ENCODE assay signal across 18 cellular contexts in the genomic region with DNA sequence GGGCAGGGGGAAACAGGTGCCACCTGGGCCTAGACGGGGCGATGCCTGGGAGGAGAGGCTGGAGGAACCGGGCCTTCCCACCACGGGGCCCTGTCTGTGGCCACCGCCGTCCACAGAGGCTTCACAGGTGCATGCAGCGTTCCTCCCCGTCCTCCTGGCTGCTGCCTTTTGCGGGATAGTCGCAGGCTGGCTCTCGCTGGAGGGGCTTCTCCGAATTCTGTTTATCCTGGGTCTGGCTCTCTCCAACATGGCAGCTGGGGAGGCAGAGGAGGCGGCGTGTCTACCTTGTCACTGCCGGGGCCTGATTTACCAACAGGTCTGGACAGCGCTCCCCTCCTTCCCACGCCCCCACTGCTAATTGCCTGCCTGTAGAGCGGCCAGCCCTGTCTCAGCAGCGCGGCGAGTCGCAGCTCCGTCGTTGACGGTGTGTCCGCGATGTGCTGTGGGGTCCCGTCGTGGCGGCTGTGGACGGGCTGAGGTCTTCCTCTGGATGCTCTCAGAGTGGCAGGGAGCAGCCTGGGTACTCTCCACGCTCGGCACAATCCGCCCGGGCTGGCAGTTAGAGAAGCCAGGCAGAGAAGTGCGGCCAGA.
"Had no signal": no experiment of that assay in that cellular context is flagged by ENCODE, and none has a peak within 500 bp of the region (broad histone marks: within the 10 kb centered on the region; RNA-seq: fewer than 3 reads in every experiment).

No MANE protein-coding gene starts in this region.

- H3K9me3 Mint-ChIP-seq: activated naive CD4-positive, alpha-beta T cell treated with anti-CD3 and anti-CD28 coated beads, Interleukin-2, amount 50 U/mL, for 72 hours; activated T-cell treated with anti-CD3 and anti-CD28 coated beads, Interleukin-2, amount 50 U/mL, for 24 hours; stimulated activated naive B cell treated with anti-CD40 and anti-IgM and Interleukin-4, amounts not matched to agents 10 μg/mL and 1 μg/mL and 100 μg/mL, for 72 hours; T-helper 2 cell treated with Interferon-gamma antibody and Interleukin-4, amounts not matched to agents 5 μg/mL and 100 μg/mL, for 36 hours had no signal

- DNase-seq: activated CD4-positive, alpha-beta T cell treated with anti-CD3 and anti-CD28 coated beads, Interleukin-2, amount 50 U/mL, for 4 hours; activated CD4-positive, CD25-positive, alpha-beta regulatory T cell treated with anti-CD3 and anti-CD28 coated beads, Interleukin-2, amount 50 U/mL, for 72 hours; activated CD8-positive, alpha-beta memory T cell treated with anti-CD3 and anti-CD28 coated beads, Interleukin-2, amount 10 ng/mL, durations not matched to agents 7 days and 5 days; activated effector memory CD4-positive, alpha-beta T cell treated with anti-CD3 and anti-CD28 coated beads, Interleukin-2, amount 50 U/mL, for 16 hours; activated T-cell treated with anti-CD3 and anti-CD28 coated beads, Interleukin-2, amount 50 U/mL, for 24 hours; amniotic stem cell; body of pancreas; dermis blood vessel endothelial cell; hippocampal formation; left cardiac atrium; right cardiac atrium; stimulated activated naive B cell treated with anti-CD40 and anti-IgM and Interleukin-4, amounts not matched to agents 10 μg/mL and 1 μg/mL and 100 μg/mL, for 72 hours; substantia nigra; SW 1271 had no signal

- H3K27me3 ChIP-seq: body of pancreas, upper lobe of left lung had no signal

- H3K36me3 Mint-ChIP-seq: activated CD8-positive, alpha-beta memory T cell treated with anti-CD3 and anti-CD28 coated beads, Interleukin-2, amount 10 ng/mL, durations not matched to agents 7 days and 5 days; activated naive CD4-positive, alpha-beta T cell treated with anti-CD3 and anti-CD28 coated beads, Interleukin-2, amount 50 U/mL, for 72 hours; stimulated activated naive B cell treated with anti-CD40 and anti-IgM and Interleukin-4, amounts not matched to agents 10 μg/mL and 1 μg/mL and 100 μg/mL, for 72 hours had no signal

- H3K27ac ChIP-seq: body of pancreas, upper lobe of left lung had no signal

- H3K9me3 ChIP-seq: body of pancreas, upper lobe of left lung had no signal

- H3K4me1 Mint-ChIP-seq: activated CD8-positive, alpha-beta memory T cell treated with anti-CD3 and anti-CD28 coated beads, Interleukin-2, amount 10 ng/mL, durations not matched to agents 7 days and 5 days; stimulated activated naive B cell treated with anti-CD40 and anti-IgM and Interleukin-4, amounts not matched to agents 10 μg/mL and 1 μg/mL and 100 μg/mL, for 72 hours had no signal

- H3K4me3 Mint-ChIP-seq: activated CD8-positive, alpha-beta memory T cell treated with anti-CD3 and anti-CD28 coated beads, Interleukin-2, amount 10 ng/mL, durations not matched to agents 7 days and 5 days; activated T-cell treated with anti-CD3 and anti-CD28 coated beads, Interleukin-2, amount 50 U/mL, for 24 hours; stimulated activated naive B cell treated with anti-CD40 and anti-IgM and Interleukin-4, amounts not matched to agents 10 μg/mL and 1 μg/mL and 100 μg/mL, for 72 hours; T-helper 2 cell treated with Interferon-gamma antibody and Interleukin-4, amounts not matched to agents 5 μg/mL and 100 μg/mL, for 36 hours had no signal

- H3K4me2 ChIP-seq: smooth muscle cell had no signal

- H3K4me3 ChIP-seq: body of pancreas, smooth muscle cell, upper lobe of left lung had no signal

- ATAC-seq: activated CD8-positive, alpha-beta memory T cell treated with anti-CD3 and anti-CD28 coated beads, Interleukin-2, amount 10 ng/mL, durations not matched to agents 7 days and 5 days; activated naive CD4-positive, alpha-beta T cell treated with anti-CD3 and anti-CD28 coated beads, Interleukin-2, amount 50 U/mL, for 72 hours; body of pancreas; left cardiac atrium; right cardiac atrium; stimulated activated naive B cell treated with anti-CD40 and anti-IgM and Interleukin-4, amounts not matched to agents 10 μg/mL and 1 μg/mL and 100 μg/mL, for 72 hours had no signal

- H3K27ac Mint-ChIP-seq: activated CD8-positive, alpha-beta memory T cell treated with anti-CD3 and anti-CD28 coated beads, Interleukin-2, amount 10 ng/mL, durations not matched to agents 7 days and 5 days; activated naive CD4-positive, alpha-beta T cell treated with anti-CD3 and anti-CD28 coated beads, Interleukin-2, amount 50 U/mL, for 72 hours; activated T-cell treated with anti-CD3 and anti-CD28 coated beads, Interleukin-2, amount 50 U/mL, for 24 hours; stimulated activated naive B cell treated with anti-CD40 and anti-IgM and Interleukin-4, amounts not matched to agents 10 μg/mL and 1 μg/mL and 100 μg/mL, for 72 hours; T-helper 2 cell treated with Interferon-gamma antibody and Interleukin-4, amounts not matched to agents 5 μg/mL and 100 μg/mL, for 36 hours had no signal

- H3K36me3 ChIP-seq: upper lobe of left lung had no signal
